34 cellular contexts compared by ENCODE assay signal in genomic region chr10:8104005-8104404, GRCh38. TPM values are rescaled to one million over a fixed set of nuclear protein-coding genes. Genes with fewer than 3 reads are reported as not detected.
"Had no signal": no experiment of that assay in that cellular context is flagged by ENCODE, and none has a peak within 500 bp of the region (broad histone marks: within the 10 kb centered on the region; RNA-seq: fewer than 3 reads in every experiment).

No MANE protein-coding gene starts in this region.

- H3K4me3 Mint-ChIP-seq: activated CD4-positive, alpha-beta memory T cell treated with anti-CD3 and anti-CD28 coated beads, Interleukin-2, amount 10 ng/mL, durations not matched to agents 7 days and 5 days; activated CD4-positive, alpha-beta T cell treated with anti-CD3 and anti-CD28 coated beads, Interleukin-2, amount 10 ng/mL, durations not matched to agents 7 days and 5 days; activated CD8-positive, alpha-beta memory T cell treated with anti-CD3 and anti-CD28 coated beads, Interleukin-2, amount 10 ng/mL, durations not matched to agents 7 days and 5 days; activated naive CD4-positive, alpha-beta T cell treated with anti-CD3 and anti-CD28 coated beads for 36 hours; activated naive CD8-positive, alpha-beta T cell treated with anti-CD3 and anti-CD28 coated beads, Interleukin-2, amount 10 ng/mL, durations not matched to agents 7 days and 5 days; mesothelial cell of epicardium; naive B cell; neural crest cell; stimulated activated memory B cell treated with anti-CD40 and anti-IgM and Interleukin-4, amounts not matched to agents 10 μg/mL and 1 μg/mL and 100 μg/mL, for 72 hours; T-helper 17 cell had no signal

- H3K9me3 ChIP-seq: psoas muscle, sigmoid colon had no signal

- FAIRE-seq: astrocyte, kidney, small intestine had no signal

- H3K4me1 ChIP-seq: parathyroid adenoma, psoas muscle, sigmoid colon, tibial nerve had no signal

- H3K36me3 Mint-ChIP-seq: activated CD8-positive, alpha-beta memory T cell treated with anti-CD3 and anti-CD28 coated beads, Interleukin-2, amount 10 ng/mL, durations not matched to agents 7 days and 5 days; activated naive CD8-positive, alpha-beta T cell treated with anti-CD3 and anti-CD28 coated beads, Interleukin-2, amount 10 ng/mL, durations not matched to agents 7 days and 5 days; mesothelial cell of epicardium; naive B cell; stimulated activated memory B cell treated with anti-CD40 and anti-IgM and Interleukin-4, amounts not matched to agents 10 μg/mL and 1 μg/mL and 100 μg/mL, for 72 hours had no signal

- H3K79me2 ChIP-seq: parathyroid adenoma had no signal

- H2AFZ ChIP-seq: parathyroid adenoma had no signal

- H3K27me3 Mint-ChIP-seq: activated CD8-positive, alpha-beta memory T cell treated with anti-CD3 and anti-CD28 coated beads, Interleukin-2, amount 10 ng/mL, durations not matched to agents 7 days and 5 days had no signal

- H3K27ac Mint-ChIP-seq: activated CD4-positive, alpha-beta memory T cell treated with anti-CD3 and anti-CD28 coated beads, Interleukin-2, amount 10 ng/mL, durations not matched to agents 7 days and 5 days; activated CD4-positive, alpha-beta T cell treated with anti-CD3 and anti-CD28 coated beads, Interleukin-2, amount 10 ng/mL, durations not matched to agents 7 days and 5 days; activated CD8-positive, alpha-beta memory T cell treated with anti-CD3 and anti-CD28 coated beads, Interleukin-2, amount 10 ng/mL, durations not matched to agents 7 days and 5 days; activated naive CD4-positive, alpha-beta T cell treated with anti-CD3 and anti-CD28 coated beads for 36 hours; activated naive CD8-positive, alpha-beta T cell treated with anti-CD3 and anti-CD28 coated beads, Interleukin-2, amount 10 ng/mL, durations not matched to agents 7 days and 5 days; mesothelial cell of epicardium; naive B cell; stimulated activated memory B cell treated with anti-CD40 and anti-IgM and Interleukin-4, amounts not matched to agents 10 μg/mL and 1 μg/mL and 100 μg/mL, for 72 hours; T-helper 17 cell had no signal

- H3K4me3 ChIP-seq: coronary artery, dorsolateral prefrontal cortex, psoas muscle, sigmoid colon, tibial nerve had no signal

- DNase-seq: activated CD4-positive, alpha-beta memory T cell treated with anti-CD3 and anti-CD28 coated beads, Interleukin-2, amount 10 ng/mL, durations not matched to agents 7 days and 5 days; activated CD4-positive, alpha-beta T cell treated with anti-CD3 and anti-CD28 coated beads, Interleukin-2, amount 10 ng/mL, durations not matched to agents 7 days and 5 days; activated CD4-positive, CD25-positive, alpha-beta regulatory T cell treated with anti-CD3 and anti-CD28 coated beads, Interleukin-2, amount 50 U/mL, for 72 hours; activated CD8-positive, alpha-beta memory T cell treated with anti-CD3 and anti-CD28 coated beads, Interleukin-2, amount 10 ng/mL, durations not matched to agents 7 days and 5 days; activated effector memory CD4-positive, alpha-beta T cell treated with anti-CD3 and anti-CD28 coated beads, Interleukin-2, amount 50 U/mL, for 16 hours; activated naive CD4-positive, alpha-beta T cell treated with anti-CD3 and anti-CD28 coated beads for 36 hours; activated naive CD8-positive, alpha-beta T cell treated with anti-CD3 and anti-CD28 coated beads, Interleukin-2, amount 10 ng/mL, durations not matched to agents 7 days and 5 days; amniotic stem cell; brain microvascular endothelial cell; dorsolateral prefrontal cortex; effector memory CD4-positive, alpha-beta T cell; erythroblast; head of caudate nucleus; hippocampal formation; kidney; left colon; naive B cell; nucleus accumbens; psoas muscle; sigmoid colon; small intestine; stimulated activated CD4-positive, alpha-beta T cell treated with anti-CD3 and anti-CD28 coated beads, Interleukin-4, amount 100 ng/mL, for 24 hours; SW 1271; T-helper 17 cell; T1000 had no signal

- ATAC-seq: activated CD8-positive, alpha-beta memory T cell treated with anti-CD3 and anti-CD28 coated beads, Interleukin-2, amount 10 ng/mL, durations not matched to agents 7 days and 5 days; left colon; psoas muscle; stimulated activated memory B cell treated with anti-CD40 and anti-IgM and Interleukin-4, amounts not matched to agents 10 μg/mL and 1 μg/mL and 100 μg/mL, for 72 hours; T-helper 17 cell had no signal

- H3K27me3 ChIP-seq: brain microvascular endothelial cell had no signal

- H3K36me3 ChIP-seq: brain microvascular endothelial cell, sigmoid colon, tibial nerve had no signal

- H3K9ac ChIP-seq: parathyroid adenoma had no signal

- H3K27ac ChIP-seq: brain microvascular endothelial cell, coronary artery, dorsolateral prefrontal cortex, parathyroid adenoma, psoas muscle, sigmoid colon, tibial nerve had no signal

- H3K4me1 Mint-ChIP-seq: activated naive CD8-positive, alpha-beta T cell treated with anti-CD3 and anti-CD28 coated beads, Interleukin-2, amount 10 ng/mL, durations not matched to agents 7 days and 5 days; naive B cell; neural crest cell; stimulated activated memory B cell treated with anti-CD40 and anti-IgM and Interleukin-4, amounts not matched to agents 10 μg/mL and 1 μg/mL and 100 μg/mL, for 72 hours had no signal

- H3K9me3 Mint-ChIP-seq: activated CD4-positive, alpha-beta memory T cell treated with anti-CD3 and anti-CD28 coated beads, Interleukin-2, amount 10 ng/mL, durations not matched to agents 7 days and 5 days; activated CD4-positive, alpha-beta T cell treated with anti-CD3 and anti-CD28 coated beads, Interleukin-2, amount 10 ng/mL, durations not matched to agents 7 days and 5 days; activated naive CD4-positive, alpha-beta T cell treated with anti-CD3 and anti-CD28 coated beads for 36 hours; activated naive CD8-positive, alpha-beta T cell treated with anti-CD3 and anti-CD28 coated beads, Interleukin-2, amount 10 ng/mL, durations not matched to agents 7 days and 5 days; neural crest cell; stimulated activated memory B cell treated with anti-CD40 and anti-IgM and Interleukin-4, amounts not matched to agents 10 μg/mL and 1 μg/mL and 100 μg/mL, for 72 hours had no signal

RNA-seq across cellular contexts. Expression of gene GATA3, which starts 49.5 kb away (rescaled TPM):
- total RNA-seq: fibroblast of lung, fibroblast of villous mesenchyme, sigmoid colon had no signal
- polyA plus RNA-seq: fibroblast of lung had no signal
